Comparison of ENCODE assay signal across 8 cellular contexts in the genomic region with DNA sequence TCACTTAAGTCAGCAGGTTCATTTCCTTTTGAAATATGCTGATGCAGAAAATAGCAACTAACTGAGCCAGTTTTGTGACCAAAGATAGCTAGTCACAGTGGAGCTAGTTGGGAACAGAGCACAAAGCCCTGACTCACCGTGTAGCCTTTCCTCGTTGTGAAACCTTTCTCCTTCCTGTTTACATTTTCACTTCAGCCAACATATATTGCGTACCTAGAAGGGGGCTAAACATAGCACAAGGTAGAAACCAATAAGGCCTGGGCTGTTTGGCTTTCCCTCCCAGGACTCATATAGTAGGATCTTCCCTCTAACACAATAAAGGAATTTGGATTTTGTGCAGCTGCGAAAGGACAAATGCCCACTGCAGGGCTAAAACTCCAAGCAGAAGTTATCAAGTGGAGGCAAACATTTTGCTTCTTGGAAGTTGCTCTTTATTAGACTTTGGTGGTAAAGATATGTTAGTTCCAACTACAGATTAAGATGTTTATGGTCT. TPM values are rescaled to one million over a fixed set of nuclear protein-coding genes. Genes with fewer than 3 reads are reported as not detected.
DNase-seq lines count a peak whose midpoint lies in the region; ATAC-seq, FAIRE-seq and TF ChIP-seq lines count a peak whose summit lies in the region.

No MANE protein-coding gene starts in this region.

- FAIRE-seq in small intestine (lab: Jason Lieb, UNC), result no peak

- no peaks in the 10 kb centered on the region for H3K36me3 ChIP-seq in small intestine (ENCODE audit: control insufficient read depth in 2 of 2, insufficient read depth in 2 of 2, low read length in 2 of 2)

- H3K9me3 ChIP-seq in small intestine (ENCODE audit: control insufficient read depth, low read depth), result no peaks in the 10 kb centered on the region

- H3K27me3 ChIP-seq in small intestine (ENCODE audit: control insufficient read depth in 2 of 2, insufficient read depth in 2 of 2, low read length in 2 of 2), result no peaks in the 10 kb centered on the region

- H3K4me1 ChIP-seq in small intestine (ENCODE audit: control insufficient read depth in 2 of 2, insufficient read depth in 1 of 2, low read depth in 1 of 2, low read length in 1 of 2), result peaks cover 0 to 6% of the 10 kb centered on the region in 2 donors

- no peak for TF ChIP-seq CTCF in fibroblast of pulmonary artery (IDR thresholded peaks at IDR 0.05; ENCODE audit: low read length, missing control alignments)

- 23 to 33% (median 26%) methylated on average over 4 of the region's 4 CpGs for WGBS in small intestine, 3 donors

- H3K27ac ChIP-seq in small intestine (ENCODE audit: low read depth in 1 of 2, low read length in 1 of 2), result peak overlapping the region; percentile 64 to 92

- peak; percentile 99 for DNase-seq in DMS53 treated with DMSO at 0.1 percent for 48 hours (lab: John Stamatoyannopoulos, UW; ENCODE audit: unreplicated experiment)
- DNase-seq in SHP77 (lab: John Stamatoyannopoulos, UW), result peak; percentile 27 to 72
- DNase-seq in fibroblast of pulmonary artery (ENCODE audit: low read depth), result peak; percentile 92
- DNase-seq in small intestine, result peak; percentile 87
- DNase-seq in T1000 (lab: John Stamatoyannopoulos, UW), result no peak
- DNase-seq in activated CD4-positive, CD25-positive, alpha-beta regulatory T cell (lab: John Stamatoyannopoulos, UW), result no peak

- peak; percentile 100 for ATAC-seq in GM19351 (IDR thresholded peaks at IDR 0.05; ENCODE audit: unreplicated experiment)
- peak; percentile 97 for ATAC-seq in HG03342 (IDR thresholded peaks at IDR 0.05; ENCODE audit: unreplicated experiment)

- H3K4me3 ChIP-seq in fibroblast of pulmonary artery (replicated peaks; ENCODE audit: low read depth, low read length), result no peak overlapping the region
- H3K4me3 ChIP-seq in small intestine (ENCODE audit: low read depth in 1 of 2, low read length in 2 of 2), result no peak overlapping the region

RNA-seq across cellular contexts. Expression of a gene that starts 24.5 kb away (rescaled TPM):
- polyA plus RNA-seq in small intestine, result 10 to 100 TPM; 20.0 to 91.5 (median 63.0) TPM

Comparison
In these comparisons a context has a peak if more than half of its experiments do, and no peak if none do; other contexts are left out.
1. DNase-seq: peak in DMS53 treated with DMSO at 0.1 percent for 48 hours (single experiment), SHP77 (2 of 2), fibroblast of pulmonary artery (single experiment) and small intestine (single experiment); none in T1000 (single experiment) and activated CD4-positive, CD25-positive, alpha-beta regulatory T cell (0 of 4).